ENCODE assay signal across 8 cellular contexts in the genomic region with DNA sequence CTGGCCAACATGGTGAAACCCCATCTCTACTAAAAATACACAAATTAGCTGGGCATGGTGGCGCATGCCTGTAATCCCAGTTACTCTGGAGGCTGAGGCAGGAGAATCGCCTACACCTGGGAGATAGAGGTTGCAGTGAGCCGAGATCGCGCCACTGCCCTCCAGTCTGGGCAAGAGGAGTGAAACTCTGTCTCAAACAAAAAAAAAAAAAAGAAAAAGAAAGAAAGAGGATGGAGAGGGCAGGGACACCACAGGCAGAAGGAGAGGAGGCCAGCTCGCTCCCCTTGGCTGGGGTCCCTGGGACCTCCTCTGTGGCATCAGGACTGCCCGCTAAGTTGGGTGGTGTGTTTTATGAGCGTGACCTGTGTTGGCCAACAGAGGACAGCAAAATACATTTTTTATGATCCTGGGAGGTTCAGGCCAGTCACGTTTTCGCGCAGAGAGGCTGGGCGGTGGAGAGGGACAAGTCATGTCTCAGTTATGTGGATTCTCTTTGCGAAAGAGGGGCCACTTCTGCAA.
DNase-seq lines count a peak whose midpoint lies in the region; ATAC-seq and TF ChIP-seq lines count a peak whose summit lies in the region.

No MANE protein-coding gene starts in this region.

- peaks cover 40% of the 10 kb centered on the region for H3K27me3 Mint-ChIP-seq in progenitor cell of endocrine pancreas

- no peaks in the 10 kb centered on the region for H3K9me3 ChIP-seq in adipocyte (ENCODE audit: control insufficient read depth, low read length)

- H3K4me1 Mint-ChIP-seq in progenitor cell of endocrine pancreas (ENCODE audit: low read depth): peaks cover 22% of the 10 kb centered on the region

- peaks cover 10% of the 10 kb centered on the region for H3K4me1 ChIP-seq in adipocyte (ENCODE audit: control insufficient read depth, insufficient read depth, low read length)

- POLR2A ChIA-PET in AG04449 (lab: Yijun Ruan, JAX): interaction anchor here (0.8 kb wide), 1 partner anchor 228 kb away, joined by 3 read pairs; no protein-coding TSS in a partner anchor

- H3K4me3 ChIP-seq in AG04449 (ENCODE audit: low read depth, low read length): peak overlapping the region; percentile 67
- no peak overlapping the region for H3K4me3 ChIP-seq in GM12875 (ENCODE audit: low read depth, low read length)
- no peak overlapping the region for H3K4me3 ChIP-seq in adipocyte (ENCODE audit: low read length)

- peak overlapping the region; percentile 34 for H3K9ac ChIP-seq in adipocyte (ENCODE audit: low read length)

- H3K9me3 Mint-ChIP-seq in progenitor cell of endocrine pancreas (ENCODE audit: low read depth): no peaks in the 10 kb centered on the region

- ATAC-seq in HG03565 (IDR thresholded peaks at IDR 0.05; ENCODE audit: unreplicated experiment) (peak; percentile 50), left cardiac atrium (peak; percentile 69 to 87), GM18858 (IDR thresholded peaks at IDR 0.05; ENCODE audit: unreplicated experiment) (no peak)

- intact Hi-C loops in left cardiac atrium (cut with DNase I): loop anchor here (1.0 to 2.0 kb wide), 2 partner anchors 228 to 229 kb away; no protein-coding TSS in a partner anchor

- CTCF ChIA-PET in AG04449 (lab: Yijun Ruan, JAX): interaction anchor here (0.8 to 4.4 kb wide), 17 partner anchors 9 to 377 kb away, joined by 3 to 44 read pairs (median 4); no protein-coding TSS in a partner anchor

- DNase-seq in AG04449 (ENCODE audit: low read depth, low spot score): peak; percentile 45
- peak; percentile 34 to 59 for DNase-seq in NOMO-1 (lab: John Stamatoyannopoulos, UW; ENCODE audit: unreplicated experiment in 2 of 2)
- peak; percentile 95 for DNase-seq in adipocyte (ENCODE audit: low read depth)
- DNase-seq in left cardiac atrium: peak; percentile 74
- no peak for DNase-seq in progenitor cell of endocrine pancreas (ENCODE audit: low spot score, unreplicated experiment)

- H3K4me3 Mint-ChIP-seq in progenitor cell of endocrine pancreas (ENCODE audit: low read depth): peak overlapping the region; percentile 77

- H3K27ac Mint-ChIP-seq in progenitor cell of endocrine pancreas: peak overlapping the region; percentile 88

- peak; percentile 65 for TF ChIP-seq CTCF in AG04449 (IDR thresholded peaks at IDR 0.05; ENCODE audit: insufficient read depth, low read length, missing control alignments)
- peak; percentile 73 for TF ChIP-seq CTCF in GM12875 (IDR thresholded peaks at IDR 0.05; ENCODE audit: borderline replicate concordance, insufficient read depth, low read depth, low read length)
- peak; percentile 49 for TF ChIP-seq CTCF in progenitor cell of endocrine pancreas (IDR thresholded peaks at IDR 0.05; ENCODE audit: unreplicated experiment)

- no peaks in the 10 kb centered on the region for H3K27me3 ChIP-seq in adipocyte (replicated peaks; ENCODE audit: control insufficient read depth, insufficient read depth, low read length)

- no peaks in the 10 kb centered on the region for H3K36me3 ChIP-seq in adipocyte (ENCODE audit: control insufficient read depth, insufficient read depth, low read length, severe bottlenecking)

- no peaks in the 10 kb centered on the region for H3K36me3 Mint-ChIP-seq in progenitor cell of endocrine pancreas (ENCODE audit: insufficient read depth)
